Comparison of ENCODE assay signal across 14 cellular contexts in genomic region chr7:28472332-28472731, GRCh38.
A peak's percentile ranks its signal among the peaks of the same experiment; 100 is the strongest.
DNase-seq lines count a peak whose midpoint lies in the region; ATAC-seq, FAIRE-seq and TF ChIP-seq lines count a peak whose summit lies in the region.
"Had no signal": no experiment of that assay in that cellular context is flagged by ENCODE, and none has a peak within 500 bp of the region (broad histone marks: within the 10 kb centered on the region; RNA-seq: fewer than 3 reads in every experiment).

No MANE protein-coding gene starts in this region.

- H3K4me3 ChIP-seq in HepG2 (replicated peaks in 1 of 3; ENCODE audit: insufficient read depth in 1 of 3, low read depth in 2 of 3, low read length in 3 of 3) (no peak overlapping the region), right lobe of liver (no peak overlapping the region), Panc1 (ENCODE audit: low read depth in 2 of 2, low read length in 2 of 2) (no peak overlapping the region), endodermal cell (ENCODE audit: low read length) (no peak overlapping the region), heart left ventricle (no peak overlapping the region)
- H3K4me3 ChIP-seq: BLaER1 treated with 17β-estradiol and CSF1 and Interleukin-3, amounts not matched to agents 10 nM and 100 nM had no signal

- H3K4me1 Mint-ChIP-seq in endodermal cell, result peaks cover 19% of the 10 kb centered on the region

- TF ChIP-seq CTCF in HepG2 (CRISPR knock-in tag; IDR thresholded peaks at IDR 0.05) (no peak), right lobe of liver (IDR thresholded peaks at IDR 0.05) (no peak), Panc1 (IDR thresholded peaks at IDR 0.05) (peak; percentile 26), endodermal cell (conservative IDR thresholded peaks at IDR 0.05) (peak; percentile 60), heart left ventricle (IDR thresholded peaks at IDR 0.05) (no peak)

- no peak overlapping the region for H2AFZ ChIP-seq in HepG2 (ENCODE audit: low read length)

- H3K79me2 ChIP-seq in HepG2 (ENCODE audit: insufficient read depth, low read length), result no peaks in the 10 kb centered on the region

- H3K9me3 ChIP-seq in HepG2 (ENCODE audit: low read length), result no peaks in the 10 kb centered on the region
- no peaks in the 10 kb centered on the region for H3K9me3 ChIP-seq in right lobe of liver
- no peaks in the 10 kb centered on the region for H3K9me3 ChIP-seq in Panc1 (ENCODE audit: control insufficient read depth, insufficient read depth, low read depth, low read length)
- no peaks in the 10 kb centered on the region for H3K9me3 ChIP-seq in endodermal cell (ENCODE audit: control insufficient read depth, low read length)
- peaks cover 0 to 3% (median 0%) of the 10 kb centered on the region in 12 donors for H3K9me3 ChIP-seq in heart left ventricle

- H3K36me3 ChIP-seq in HepG2 (replicated peaks in 1 of 2; ENCODE audit: control insufficient read depth in 1 of 2, insufficient read depth in 2 of 2, low read length in 2 of 2) (no peaks in the 10 kb centered on the region), right lobe of liver (no peaks in the 10 kb centered on the region), Panc1 (ENCODE audit: control insufficient read depth, insufficient read depth, low read length) (no peaks in the 10 kb centered on the region), endodermal cell (ENCODE audit: control insufficient read depth, insufficient read depth, low read length) (no peaks in the 10 kb centered on the region), heart left ventricle (no peaks in the 10 kb centered on the region)
- H3K36me3 ChIP-seq: BLaER1 treated with 17β-estradiol and CSF1 and Interleukin-3, amounts not matched to agents 10 nM and 100 nM had no signal

- FAIRE-seq in HepG2 (lab: Jason Lieb, UNC), result no peak

- ATAC-seq in HepG2 (peak; percentile 98), right lobe of liver (no peak), Panc1 (peak; percentile 71; the same call in 1 of the 2 replicates), heart left ventricle (no peak)

- H3K9me3 Mint-ChIP-seq in endodermal cell, result no peaks in the 10 kb centered on the region
- H3K9me3 Mint-ChIP-seq: CD4-positive, alpha-beta T cell had no signal

- in situ Hi-C loops in HepG2 (cut with HindIII; ENCODE audit: extremely low pct_ligation_motif_present, low pct_unique_long_range_greater_than_20kb), result no loop called here
- in situ Hi-C loops in Panc1 (cut with HindIII; ENCODE audit: low pct_unique_long_range_greater_than_20kb, low sequenced_read_pairs), result no loop called here

- BruUV-seq in HepG2 (replicated peaks; lab: Mats Ljungman, UMichigan) (no TSS peak), Panc1 (replicated peaks; lab: Mats Ljungman, UMichigan) (no TSS peak)

- CTCF ChIA-PET in HepG2 (lab: Yijun Ruan, JAX; ENCODE audit: low intra/inter-chr PET ratio, low total read pairs) (no interaction called here), Panc1 (lab: Charles Lee) (interaction anchor here (0.6 kb wide), 1 partner anchor 16 kb away, joined by 3 read pairs; no protein-coding TSS in a partner anchor)

- H3K27me3 Mint-ChIP-seq in endodermal cell (ENCODE audit: insufficient read depth), result peaks cover 5% of the 10 kb centered on the region

- H3K27me3 ChIP-seq in HepG2 (ENCODE audit: control insufficient read depth in 1 of 2, insufficient read depth in 2 of 2, low read length in 2 of 2) (peaks cover 0 to 10% of the 10 kb centered on the region in 2 experiments; a peak in 2 of 5 replicates), right lobe of liver (no peaks in the 10 kb centered on the region), Panc1 (ENCODE audit: control insufficient read depth, insufficient read depth, low read length) (peaks cover 18% of the 10 kb centered on the region), endodermal cell (ENCODE audit: control insufficient read depth, insufficient read depth, low read length, poor library complexity, severe bottlenecking) (no peaks in the 10 kb centered on the region), heart left ventricle (no peaks in the 10 kb centered on the region)
- H3K27me3 ChIP-seq: BLaER1 treated with 17β-estradiol and CSF1 and Interleukin-3, amounts not matched to agents 10 nM and 100 nM had no signal

- no peak overlapping the region for H3K27ac Mint-ChIP-seq in endodermal cell
- H3K27ac Mint-ChIP-seq: CD4-positive, alpha-beta T cell had no signal

- H3K27ac ChIP-seq in HepG2 (ENCODE audit: extremely low read length, insufficient read depth, low read length) (no peak overlapping the region), right lobe of liver (no peak overlapping the region), Panc1 (ENCODE audit: low read length) (no peak overlapping the region), endodermal cell (ENCODE audit: low read depth, low read length) (no peak overlapping the region), heart left ventricle (no peak overlapping the region)
- H3K27ac ChIP-seq: BLaER1 treated with 17β-estradiol and CSF1 and Interleukin-3, amounts not matched to agents 10 nM and 100 nM had no signal

- H3K4me3 Mint-ChIP-seq in endodermal cell, result no peak overlapping the region
- H3K4me3 Mint-ChIP-seq: CD4-positive, alpha-beta T cell had no signal

- H3K4me2 ChIP-seq in HepG2 (ENCODE audit: low read depth, low read length), result no peak overlapping the region
- H3K4me2 ChIP-seq: BLaER1 treated with 17β-estradiol and CSF1 and Interleukin-3, amounts not matched to agents 10 nM and 100 nM had no signal

- no peaks in the 10 kb centered on the region for H4K20me1 ChIP-seq in HepG2 (ENCODE audit: insufficient read depth, low read length)
- H4K20me1 ChIP-seq: BLaER1 treated with 17β-estradiol and CSF1 and Interleukin-3, amounts not matched to agents 10 nM and 100 nM had no signal

- TF ChIP-seq POLR2A in HepG2 (IDR thresholded peaks at IDR 0.05; ENCODE audit: insufficient read depth in 1 of 2, low read depth in 2 of 2, low read length in 2 of 2), result no peak
- TF ChIP-seq POLR2A in right lobe of liver (IDR thresholded peaks at IDR 0.05), result no peak
- TF ChIP-seq POLR2A in heart left ventricle (IDR thresholded peaks at IDR 0.05), result no peak

- intact Hi-C loops in HepG2 (cut with micrococcal nuclease; ENCODE audit: unreplicated experiment) (no loop called here), right lobe of liver (cut with DNase I) (no loop called here), Panc1 (cut with micrococcal nuclease; ENCODE audit: unreplicated experiment) (no loop called here), head of caudate nucleus (cut with DNase I) (no loop called here), heart left ventricle (cut with DNase I) (no loop called here)

- H3K4me1 ChIP-seq in HepG2 (ENCODE audit: insufficient read depth, low read length), result no peaks in the 10 kb centered on the region
- no peaks in the 10 kb centered on the region for H3K4me1 ChIP-seq in right lobe of liver
- no peaks in the 10 kb centered on the region for H3K4me1 ChIP-seq in Panc1 (ENCODE audit: control insufficient read depth, insufficient read depth, low read length)
- peaks cover 6% of the 10 kb centered on the region for H3K4me1 ChIP-seq in endodermal cell (ENCODE audit: control insufficient read depth, insufficient read depth, low read length)
- peaks cover 0 to 13% (median 4%) of the 10 kb centered on the region in 12 donors for H3K4me1 ChIP-seq in heart left ventricle

- H3K36me3 Mint-ChIP-seq in endodermal cell (ENCODE audit: low read depth), result no peaks in the 10 kb centered on the region

- TF ChIP-seq RAD21 in HepG2 (CRISPR knock-in tag; IDR thresholded peaks at IDR 0.05), result no peak

- no peak for TF ChIP-seq EP300 in HepG2 (IDR thresholded peaks at IDR 0.05; ENCODE audit: low read depth in 2 of 2, low read length in 2 of 2)
- TF ChIP-seq EP300 in HepG2 (CRISPR knock-in tag; IDR thresholded peaks at IDR 0.05; ENCODE audit: borderline replicate concordance), result no peak

- 2% methylated on average over 5 of the region's 6 CpGs for WGBS in HepG2 (ENCODE audit: low lambda C conversion rate)
- WGBS in right lobe of liver (ENCODE audit: insufficient coverage, low coverage, low lambda C conversion rate, missing lambda C conversion rate), result 43% methylated on average over 6 of the region's 6 CpGs
- 89 to 92% methylated on average over 3 to 6 of the region's 6 CpGs for WGBS in endodermal cell (ENCODE audit: insufficient coverage in 1 of 2, insufficient read length in 1 of 2), 2 experiments
- WGBS in heart left ventricle, 4 donors, result 80 to 86% (median 83%) methylated on average over 6 of the region's 6 CpGs

- POLR2A ChIA-PET in HepG2 (lab: Yijun Ruan, JAX), result no interaction called here
- POLR2A ChIA-PET in Panc1 (lab: Charles Lee), result no interaction called here

- H3K9ac ChIP-seq in HepG2 (ENCODE audit: insufficient read depth, low read depth, low read length) (no peak overlapping the region), endodermal cell (ENCODE audit: extremely low read depth, low read length, poor library complexity, severe bottlenecking) (no peak overlapping the region)
- H3K9ac ChIP-seq: BLaER1 treated with 17β-estradiol and CSF1 and Interleukin-3, amounts not matched to agents 10 nM and 100 nM had no signal

- DNase-seq in HepG2 (ENCODE audit: low spot score) (peak; percentile 16), right lobe of liver (no peak), Panc1 (ENCODE audit: low read depth, low spot score) (no peak), endodermal cell (no peak), NCI-H526 (lab: John Stamatoyannopoulos, UW) (no peak), head of caudate nucleus (no peak), heart left ventricle (no peak)
- DNase-seq: 8988T; ACHN; Calu3; CD4-positive, alpha-beta T cell; DMS 273 treated with DMSO at 0.1 percent for 48 hours; H7 had no signal

TF ChIP-seq in HepG2, 621 proteins besides CTCF, POLR2A, EP300 and RAD21 (continues in another document):
- TF ChIP-seq SP2 (CRISPR knock-in tag; IDR thresholded peaks at IDR 0.05) (no peak), SOX13 (IDR thresholded peaks at IDR 0.05) (no peak), SOX13 (CRISPR knock-in tag; conservative IDR thresholded peaks at IDR 0.05 in 1 of 2, IDR thresholded peaks at IDR 0.05 in 1 of 2) (no peak), FOXK1 (CRISPR knock-in tag; IDR thresholded peaks at IDR 0.05; ENCODE audit: borderline replicate concordance, low read depth) (no peak), MAZ (IDR thresholded peaks at IDR 0.05; ENCODE audit: borderline replicate concordance, low read depth, low read length) (no peak), MAZ (CRISPR knock-in tag; IDR thresholded peaks at IDR 0.05; ENCODE audit: low read depth) (no peak), ZNF335 (CRISPR knock-in tag; IDR thresholded peaks at IDR 0.05) (no peak), TAF1 (CRISPR knock-in tag; IDR thresholded peaks at IDR 0.05) (no peak), ZNF816 (CRISPR knock-in tag; IDR thresholded peaks at IDR 0.05; ENCODE audit: borderline replicate concordance) (no peak), ZNF543 (CRISPR knock-in tag; IDR thresholded peaks at IDR 0.05) (no peak), JUND (CRISPR knock-in tag; IDR thresholded peaks at IDR 0.05) (no peak)

Comparison
In these comparisons a context has a peak if more than half of its experiments do, and no peak if none do; other contexts are left out.
1. ATAC-seq: peak in HepG2 (single experiment) and Panc1 (single experiment); none in right lobe of liver (0 of 4) and heart left ventricle (0 of 4).
2. CTCF ChIP-seq: peak in Panc1 (single experiment) and endodermal cell (single experiment); none in HepG2 (single experiment), right lobe of liver (0 of 4) and heart left ventricle (0 of 12).